ENCODE assay signal across 2 cellular contexts in the genomic region with DNA sequence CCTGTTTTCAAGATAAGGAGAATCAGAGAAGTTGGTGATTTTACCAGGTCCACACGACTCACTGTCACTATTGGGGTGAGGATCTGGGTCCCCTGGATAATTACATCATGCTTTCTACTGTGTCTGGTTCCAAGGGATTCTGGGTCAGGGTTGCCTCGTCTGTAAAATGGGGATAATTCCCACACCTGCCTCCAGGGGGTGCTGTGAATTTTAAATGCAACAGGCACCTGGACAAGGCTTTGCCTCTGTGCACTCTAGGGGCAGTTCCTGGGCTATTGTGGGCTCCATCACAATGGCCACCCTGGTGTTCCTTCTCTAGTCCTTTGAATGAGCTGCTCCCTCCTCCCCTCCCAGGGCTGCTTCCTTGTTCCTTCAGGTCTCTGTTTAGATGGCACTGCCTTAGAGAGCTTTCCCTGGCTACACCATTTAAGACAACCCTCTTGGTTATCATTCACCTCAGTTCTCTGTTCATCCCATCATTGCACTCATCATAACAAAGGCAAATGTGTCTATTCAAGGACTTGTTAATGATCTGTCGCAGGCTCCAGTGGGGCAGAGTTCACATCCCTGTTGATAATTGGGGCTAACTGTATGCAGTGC.
A peak's percentile ranks its signal among the peaks of the same experiment; 100 is the strongest.
TF ChIP-seq lines count a peak whose summit lies in the region.

No MANE protein-coding gene starts in this region.

TF ChIP-seq in Ishikawa, 13 proteins besides CTCF, POLR2A, EP300 and RAD21:
- TF ChIP-seq NFIC (IDR thresholded peaks at IDR 0.05) (no peak), YY1 (IDR thresholded peaks at IDR 0.05; ENCODE audit: low read depth) (no peak), TAF1 (IDR thresholded peaks at IDR 0.05; ENCODE audit: low read depth) (no peak), CEBPB (IDR thresholded peaks at IDR 0.05) (no peak)
- TF ChIP-seq, protein P1, sequence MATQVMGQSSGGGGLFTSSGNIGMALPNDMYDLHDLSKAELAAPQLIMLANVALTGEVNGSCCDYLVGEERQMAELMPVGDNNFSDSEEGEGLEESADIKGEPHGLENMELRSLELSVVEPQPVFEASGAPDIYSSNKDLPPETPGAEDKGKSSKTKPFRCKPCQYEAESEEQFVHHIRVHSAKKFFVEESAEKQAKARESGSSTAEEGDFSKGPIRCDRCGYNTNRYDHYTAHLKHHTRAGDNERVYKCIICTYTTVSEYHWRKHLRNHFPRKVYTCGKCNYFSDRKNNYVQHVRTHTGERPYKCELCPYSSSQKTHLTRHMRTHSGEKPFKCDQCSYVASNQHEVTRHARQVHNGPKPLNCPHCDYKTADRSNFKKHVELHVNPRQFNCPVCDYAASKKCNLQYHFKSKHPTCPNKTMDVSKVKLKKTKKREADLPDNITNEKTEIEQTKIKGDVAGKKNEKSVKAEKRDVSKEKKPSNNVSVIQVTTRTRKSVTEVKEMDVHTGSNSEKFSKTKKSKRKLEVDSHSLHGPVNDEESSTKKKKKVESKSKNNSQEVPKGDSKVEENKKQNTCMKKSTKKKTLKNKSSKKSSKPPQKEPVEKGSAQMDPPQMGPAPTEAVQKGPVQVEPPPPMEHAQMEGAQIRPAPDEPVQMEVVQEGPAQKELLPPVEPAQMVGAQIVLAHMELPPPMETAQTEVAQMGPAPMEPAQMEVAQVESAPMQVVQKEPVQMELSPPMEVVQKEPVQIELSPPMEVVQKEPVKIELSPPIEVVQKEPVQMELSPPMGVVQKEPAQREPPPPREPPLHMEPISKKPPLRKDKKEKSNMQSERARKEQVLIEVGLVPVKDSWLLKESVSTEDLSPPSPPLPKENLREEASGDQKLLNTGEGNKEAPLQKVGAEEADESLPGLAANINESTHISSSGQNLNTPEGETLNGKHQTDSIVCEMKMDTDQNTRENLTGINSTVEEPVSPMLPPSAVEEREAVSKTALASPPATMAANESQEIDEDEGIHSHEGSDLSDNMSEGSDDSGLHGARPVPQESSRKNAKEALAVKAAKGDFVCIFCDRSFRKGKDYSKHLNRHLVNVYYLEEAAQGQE (IDR thresholded peaks at IDR 0.05; ENCODE audit: low read depth): no peak

TF ChIP-seq in H1, 55 proteins besides CTCF, POLR2A, EP300 and RAD21:
- TF ChIP-seq SP4 (IDR thresholded peaks at IDR 0.05; ENCODE audit: low read length) (no peak), KDM1A (IDR thresholded peaks at IDR 0.05; ENCODE audit: borderline replicate concordance, low read length) (peak; percentile 54; the same call in 1 of the 2 replicates), SIRT6 (IDR thresholded peaks at IDR 0.05; ENCODE audit: low read length) (no peak), GTF2F1 (IDR thresholded peaks at IDR 0.05; ENCODE audit: borderline replicate concordance, low read depth, low read length) (no peak), TAF1 (IDR thresholded peaks at IDR 0.05; ENCODE audit: low read depth, low read length) (no peak), TCF12 (IDR thresholded peaks at IDR 0.05; ENCODE audit: low read depth, low read length) (peak; percentile 91; the same call in 1 of the 2 replicates), NANOG (IDR thresholded peaks at IDR 0.05; ENCODE audit: insufficient read depth, low read depth, low read length, poor library complexity, severe bottlenecking) (peak; percentile 10), POU5F1 (IDR thresholded peaks at IDR 0.05; ENCODE audit: low read depth, low read length) (peak; percentile 7; the same call in 1 of the 2 replicates), HDAC2 (IDR thresholded peaks at IDR 0.05; ENCODE audit: borderline replicate concordance in 1 of 2, low read depth in 2 of 2, low read length in 2 of 2) (0 out of 4 replicates have a peak, but pooled peaks of 1 of the 2 experiments have one; percentile 52), YY1 (IDR thresholded peaks at IDR 0.05; ENCODE audit: low read depth, low read length) (peak; percentile 90)
- TF ChIP-seq, protein P2, sequence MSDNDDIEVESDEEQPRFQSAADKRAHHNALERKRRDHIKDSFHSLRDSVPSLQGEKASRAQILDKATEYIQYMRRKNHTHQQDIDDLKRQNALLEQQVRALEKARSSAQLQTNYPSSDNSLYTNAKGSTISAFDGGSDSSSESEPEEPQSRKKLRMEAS (IDR thresholded peaks at IDR 0.05): 0 out of 2 replicates have a peak, but pooled peaks have one; percentile 31
- TF ChIP-seq, protein P3, sequence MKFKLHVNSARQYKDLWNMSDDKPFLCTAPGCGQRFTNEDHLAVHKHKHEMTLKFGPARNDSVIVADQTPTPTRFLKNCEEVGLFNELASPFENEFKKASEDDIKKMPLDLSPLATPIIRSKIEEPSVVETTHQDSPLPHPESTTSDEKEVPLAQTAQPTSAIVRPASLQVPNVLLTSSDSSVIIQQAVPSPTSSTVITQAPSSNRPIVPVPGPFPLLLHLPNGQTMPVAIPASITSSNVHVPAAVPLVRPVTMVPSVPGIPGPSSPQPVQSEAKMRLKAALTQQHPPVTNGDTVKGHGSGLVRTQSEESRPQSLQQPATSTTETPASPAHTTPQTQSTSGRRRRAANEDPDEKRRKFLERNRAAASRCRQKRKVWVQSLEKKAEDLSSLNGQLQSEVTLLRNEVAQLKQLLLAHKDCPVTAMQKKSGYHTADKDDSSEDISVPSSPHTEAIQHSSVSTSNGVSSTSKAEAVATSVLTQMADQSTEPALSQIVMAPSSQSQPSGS (IDR thresholded peaks at IDR 0.05; ENCODE audit: low read length): peak; percentile 83
